ENCODE assay signal across 9 cellular contexts in the genomic region with DNA sequence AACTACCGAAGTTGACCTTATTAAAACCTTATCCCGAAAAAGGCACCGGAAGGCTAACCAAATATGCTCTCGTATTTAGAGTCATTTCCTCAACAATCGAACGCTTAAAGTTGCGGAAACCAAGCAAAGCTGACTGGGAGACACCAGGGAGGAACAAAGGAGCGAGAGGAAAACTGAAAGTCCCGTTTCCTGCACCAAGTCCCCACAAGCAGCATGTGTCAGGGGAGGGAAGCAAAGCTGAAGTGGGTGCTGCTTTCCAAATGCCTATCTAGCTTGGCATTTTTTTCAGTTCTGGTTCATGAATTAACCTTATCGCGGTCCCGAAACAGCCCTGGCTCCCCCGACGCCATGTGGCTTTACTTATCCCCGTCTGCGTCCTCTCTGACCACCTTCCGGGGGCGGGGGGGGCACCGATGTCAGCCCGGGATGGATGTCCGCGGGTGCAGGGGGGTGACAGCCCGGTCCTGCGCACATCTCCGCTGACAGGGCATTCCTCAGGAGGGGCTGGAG. TPM values are rescaled to one million over a fixed set of nuclear protein-coding genes. Genes with fewer than 3 reads are reported as not detected.
DNase-seq lines count a peak whose midpoint lies in the region; ATAC-seq and TF ChIP-seq lines count a peak whose summit lies in the region.
"Had no signal": no experiment of that assay in that cellular context is flagged by ENCODE, and none has a peak within 500 bp of the region (broad histone marks: within the 10 kb centered on the region; RNA-seq: fewer than 3 reads in every experiment).

No MANE protein-coding gene starts in this region.

- H2AFZ ChIP-seq in IMR-90 (replicated peaks; ENCODE audit: low read length, poor library complexity) (peak overlapping the region; percentile 86), neural progenitor cell (replicated peaks) (no peak overlapping the region)

- POLR2A ChIA-PET in IMR-90 (lab: Charles Lee; ENCODE audit: unreplicated experiment): no interaction called here

- peak; percentile 66; the same call in 1 of the 2 replicates for TF ChIP-seq POLR2A in IMR-90 (IDR thresholded peaks at IDR 0.05; ENCODE audit: low read depth, low read length)

- 0% methylated on average over 6 of the region's 25 CpGs; no CpG with 5 or more reads in 1 of the 2 experiments for WGBS in IMR-90 (ENCODE audit: extremely low coverage in 2 of 2, insufficient read length in 1 of 2), 2 experiments

- H3K36me3 ChIP-seq in IMR-90 (ENCODE audit: control insufficient read depth, insufficient read depth, low read length): no peaks in the 10 kb centered on the region
- no peaks in the 10 kb centered on the region for H3K36me3 ChIP-seq in neural progenitor cell

- DNase-seq in T-helper 2 cell treated with Interferon-gamma antibody and Interleukin-4, amounts not matched to agents 5 μg/mL and 100 μg/mL, for 36 hours (ENCODE audit: low spot score): no peak
- DNase-seq in T-helper 2 cell: no peak
- peak; percentile 72 for DNase-seq in IMR-90
- DNase-seq in activated T-cell treated with anti-CD3 and anti-CD28 coated beads, Interleukin-2, amount 50 U/mL, for 72 hours: peak in 1 of 2 donors; percentile 16
- peak; percentile 65 for DNase-seq in globus pallidus (ENCODE audit: low spot score)
- peak; percentile 60 for DNase-seq in neural progenitor cell (ENCODE audit: low spot score)
- DNase-seq in NCI-H2196 (lab: John Stamatoyannopoulos, UW; ENCODE audit: unreplicated experiment): no peak
- DNase-seq: DND-41 had no signal

- H3K9ac ChIP-seq in IMR-90 (ENCODE audit: low read depth, low read length) (peak overlapping the region; percentile 76), neural progenitor cell (no peak overlapping the region)

- peak overlapping the region; percentile 85 for H3K14ac ChIP-seq in IMR-90 (replicated peaks; ENCODE audit: low read depth, low read length)

- H3F3A ChIP-seq in neural progenitor cell (ENCODE audit: low read depth): peaks cover 47% of the 10 kb centered on the region

- H3K79me2 ChIP-seq in neural progenitor cell (ENCODE audit: low read depth): peaks cover 100% of the 10 kb centered on the region

- dilution Hi-C loops in IMR-90 (cut with HindIII; ENCODE audit: low sequenced_read_pairs, unreplicated experiment): no loop called here

- peak overlapping the region; percentile 58 for H4K5ac ChIP-seq in IMR-90 (ENCODE audit: low read depth, low read length)

- H3K27ac Mint-ChIP-seq in T-helper 2 cell treated with Interferon-gamma antibody and Interleukin-4, amounts not matched to agents 5 μg/mL and 100 μg/mL, for 36 hours: no peak overlapping the region
- H3K27ac Mint-ChIP-seq in activated T-cell treated with anti-CD3 and anti-CD28 coated beads, Interleukin-2, amount 50 U/mL, for 72 hours: peak overlapping the region; percentile 64
- peak overlapping the region; percentile 26 for H3K27ac Mint-ChIP-seq in neural progenitor cell

- H3K36me3 Mint-ChIP-seq in T-helper 2 cell treated with Interferon-gamma antibody and Interleukin-4, amounts not matched to agents 5 μg/mL and 100 μg/mL, for 36 hours (ENCODE audit: low read depth): no peaks in the 10 kb centered on the region
- no peaks in the 10 kb centered on the region for H3K36me3 Mint-ChIP-seq in activated T-cell treated with anti-CD3 and anti-CD28 coated beads, Interleukin-2, amount 50 U/mL, for 72 hours (ENCODE audit: insufficient read depth in 2 of 2)
- peaks cover 3% of the 10 kb centered on the region for H3K36me3 Mint-ChIP-seq in neural progenitor cell

- ATAC-seq in IMR-90 (ENCODE audit: low read depth) (peak; percentile 61), HG02678 (IDR thresholded peaks at IDR 0.05; ENCODE audit: unreplicated experiment) (no peak)
- peak; percentile 43 to 58 for ATAC-seq in activated T-cell treated with anti-CD3 and anti-CD28 coated beads, Interleukin-2, amount 50 U/mL, for 72 hours (replicated peaks in 1 of 2)

- in situ Hi-C loops in IMR-90 (cut with MboI; ENCODE audit: low sequenced_read_pairs): loop anchor here (25.0 kb wide), 1 partner anchor 661 kb away; no protein-coding TSS in a partner anchor

- BruUV-seq in IMR-90 (replicated peaks; lab: Mats Ljungman, UMichigan): no TSS peak

- H2BK15ac ChIP-seq in IMR-90 (ENCODE audit: low read depth, low read length): peak overlapping the region; percentile 40; the same call in 1 of the 3 replicates

- peak overlapping the region; percentile 91 for H2AK5ac ChIP-seq in IMR-90 (ENCODE audit: low read depth, low read length)

- H2AK9ac ChIP-seq in IMR-90 (replicated peaks; ENCODE audit: low read depth, low read length, poor library complexity): peak overlapping the region; percentile 91

- no peak for TF ChIP-seq CTCF in IMR-90 (conservative IDR thresholded peaks at IDR 0.05; ENCODE audit: low read depth, low read length)
- TF ChIP-seq CTCF in neural progenitor cell (IDR thresholded peaks at IDR 0.05): no peak

- H3K4ac ChIP-seq in IMR-90 (ENCODE audit: low read depth, low read length): peak overlapping the region; percentile 77

- peak overlapping the region; percentile 97 for H3K4me2 ChIP-seq in IMR-90 (ENCODE audit: low read depth, low read length)
- peak overlapping the region; percentile 83 for H3K4me2 ChIP-seq in neural progenitor cell

- CTCF ChIA-PET in IMR-90 (lab: Yijun Ruan, JAX): no interaction called here

- peaks cover 43% of the 10 kb centered on the region for H3K4me1 ChIP-seq in IMR-90 (ENCODE audit: control insufficient read depth, insufficient read depth, low read length)
- H3K4me1 ChIP-seq in neural progenitor cell: peaks cover 84% of the 10 kb centered on the region

- H3K27me3 ChIP-seq in IMR-90 (ENCODE audit: control insufficient read depth, insufficient read depth, low read length): no peaks in the 10 kb centered on the region
- no peaks in the 10 kb centered on the region for H3K27me3 ChIP-seq in neural progenitor cell

- peak overlapping the region; percentile 85 for H2BK120ac ChIP-seq in IMR-90 (ENCODE audit: low read depth, low read length)

- H3K4me1 Mint-ChIP-seq in T-helper 2 cell treated with Interferon-gamma antibody and Interleukin-4, amounts not matched to agents 5 μg/mL and 100 μg/mL, for 36 hours (ENCODE audit: low read depth): peaks cover 10% of the 10 kb centered on the region
- peaks cover 40% of the 10 kb centered on the region for H3K4me1 Mint-ChIP-seq in activated T-cell treated with anti-CD3 and anti-CD28 coated beads, Interleukin-2, amount 50 U/mL, for 72 hours (ENCODE audit: low read depth)
- peaks cover 88% of the 10 kb centered on the region for H3K4me1 Mint-ChIP-seq in neural progenitor cell

- H3K79me1 ChIP-seq in IMR-90 (ENCODE audit: low read depth in 1 of 2, low read length in 2 of 2): peaks cover 29 to 80% of the 10 kb centered on the region in 2 experiments

- H3K9me3 Mint-ChIP-seq in T-helper 2 cell treated with Interferon-gamma antibody and Interleukin-4, amounts not matched to agents 5 μg/mL and 100 μg/mL, for 36 hours: no peaks in the 10 kb centered on the region
- H3K9me3 Mint-ChIP-seq in activated T-cell treated with anti-CD3 and anti-CD28 coated beads, Interleukin-2, amount 50 U/mL, for 72 hours: no peaks in the 10 kb centered on the region
- no peaks in the 10 kb centered on the region for H3K9me3 Mint-ChIP-seq in neural progenitor cell

- H4K20me1 ChIP-seq in IMR-90 (ENCODE audit: insufficient read depth, low read length) (peaks cover 66% of the 10 kb centered on the region), neural progenitor cell (ENCODE audit: low read depth) (peaks cover 100% of the 10 kb centered on the region)

- H3K56ac ChIP-seq in IMR-90 (ENCODE audit: extremely low read depth, insufficient read depth, low read length): peak overlapping the region; percentile 96

- peak overlapping the region; percentile 70 for H3K18ac ChIP-seq in IMR-90 (ENCODE audit: low read depth, low read length)

- H3K23ac ChIP-seq in IMR-90 (ENCODE audit: low read depth, low read length): peak overlapping the region; percentile 86

- peak overlapping the region; percentile 81 for H3K4me3 Mint-ChIP-seq in T-helper 2 cell treated with Interferon-gamma antibody and Interleukin-4, amounts not matched to agents 5 μg/mL and 100 μg/mL, for 36 hours
- peak overlapping the region; percentile 85 to 92 for H3K4me3 Mint-ChIP-seq in activated T-cell treated with anti-CD3 and anti-CD28 coated beads, Interleukin-2, amount 50 U/mL, for 72 hours
- peak overlapping the region; percentile 84 for H3K4me3 Mint-ChIP-seq in neural progenitor cell

- peak overlapping the region; percentile 89 for H4K91ac ChIP-seq in IMR-90 (ENCODE audit: insufficient read depth, low read depth, low read length)

- peak overlapping the region; percentile 66 for H2BK20ac ChIP-seq in IMR-90 (ENCODE audit: low read depth, low read length)

- H3K27ac ChIP-seq in IMR-90 (ENCODE audit: insufficient read depth, low read length): peak overlapping the region; percentile 83
- H3K27ac ChIP-seq in neural progenitor cell: peak overlapping the region; percentile 72

- H3K4me3 ChIP-seq in IMR-90 (ENCODE audit: insufficient read depth, low read depth, low read length) (peak overlapping the region; percentile 49), neural progenitor cell (peak overlapping the region; percentile 49)

- H4K8ac ChIP-seq in IMR-90 (ENCODE audit: low read depth in 2 of 2, low read length in 2 of 2): peak overlapping the region; percentile 75 to 86

- no peaks in the 10 kb centered on the region for H3K9me3 ChIP-seq in IMR-90 (ENCODE audit: control insufficient read depth, insufficient read depth, low read length)
- H3K9me3 ChIP-seq in neural progenitor cell (ENCODE audit: low read depth): no peaks in the 10 kb centered on the region

- peak overlapping the region; percentile 85 for H2BK5ac ChIP-seq in IMR-90 (ENCODE audit: low read depth, low read length, poor library complexity, severe bottlenecking)

- H3K27me3 Mint-ChIP-seq in T-helper 2 cell treated with Interferon-gamma antibody and Interleukin-4, amounts not matched to agents 5 μg/mL and 100 μg/mL, for 36 hours (ENCODE audit: low read depth): peaks cover 45% of the 10 kb centered on the region
- no peaks in the 10 kb centered on the region for H3K27me3 Mint-ChIP-seq in activated T-cell treated with anti-CD3 and anti-CD28 coated beads, Interleukin-2, amount 50 U/mL, for 72 hours (ENCODE audit: low read depth)
- peaks cover 10% of the 10 kb centered on the region for H3K27me3 Mint-ChIP-seq in neural progenitor cell (ENCODE audit: insufficient read depth, low read depth)

- TF ChIP-seq RAD21 in IMR-90 (IDR thresholded peaks at IDR 0.05; ENCODE audit: low read length): no peak

- H3K9me1 ChIP-seq in IMR-90 (ENCODE audit: insufficient read depth, low read length): peaks cover 38% of the 10 kb centered on the region

- intact Hi-C loops in IMR-90 (cut with micrococcal nuclease): loop anchor here (2.0 to 5.0 kb wide), 2 partner anchors 34 to 38 kb away; no protein-coding TSS in a partner anchor

RNA-seq across cellular contexts. Expression of gene ZNF516, which starts 44.1 kb away (rescaled TPM):
- total RNA-seq in IMR-90 (2012; rRNA removed) (7.9 and 9.7 TPM in 2 replicates), neural progenitor cell (ENCODE audit: low replicate concordance) (45.5 and 83.3 TPM in 2 replicates)
- 16.6 and 16.9 TPM in 2 replicates for polyA plus RNA-seq in IMR-90 (2012; rRNA removed)
- polyA plus RNA-seq in IMR-90 (2012; cell fraction: cytosol; rRNA removed): 11.0 and 15.4 TPM in 2 replicates
- 50.6 and 72.6 TPM in 2 replicates for polyA plus RNA-seq in IMR-90 (2012; cell fraction: nucleus; rRNA removed; ENCODE audit: low replicate concordance)
- 10 to 100 TPM; 13.2 to 13.9 TPM for total RNA-seq in activated T-cell treated with anti-CD3 and anti-CD28 coated beads, Interleukin-2, amount 50 U/mL, for 72 hours

Comparison
In these comparisons a context has a peak if more than half of its experiments do, and no peak if none do; other contexts are left out.
1. DNase-seq: peak in IMR-90 (single experiment), globus pallidus (single experiment) and neural progenitor cell (single experiment); none in T-helper 2 cell treated with Interferon-gamma antibody and Interleukin-4, amounts not matched to agents 5 μg/mL and 100 μg/mL, for 36 hours (single experiment), T-helper 2 cell (0 of 5) and NCI-H2196 (single experiment).
2. Peak in every context shown above with its lines, with median percentiles within 50 percentile points of each other: H3K4me3 Mint-ChIP-seq.